9 cellular contexts compared by ENCODE assay signal in genomic region chr16:27314986-27315332, GRCh38. TPM values are rescaled to one million over a fixed set of nuclear protein-coding genes. Genes with fewer than 3 reads are reported as not detected.
DNase-seq lines count a peak whose midpoint lies in the region; ATAC-seq and TF ChIP-seq lines count a peak whose summit lies in the region.
"Had no signal": no experiment of that assay in that cellular context is flagged by ENCODE, and none has a peak within 500 bp of the region (broad histone marks: within the 10 kb centered on the region; RNA-seq: fewer than 3 reads in every experiment).

No MANE protein-coding gene starts in this region.

- H2AFZ ChIP-seq in SK-N-SH (ENCODE audit: low read depth) = no peak overlapping the region

- peak overlapping the region in 1 of 2 experiments; percentile 12; a peak in 1 of 4 replicates for H3K27ac ChIP-seq in SK-N-SH (ENCODE audit: low read depth in 2 of 2, low read length in 1 of 2)
- peak overlapping the region; percentile 53 to 95 (median 90) for H3K27ac ChIP-seq in adrenal gland
- H3K27ac ChIP-seq in left lung = peak overlapping the region; percentile 98 to 100
- H3K27ac ChIP-seq in stomach smooth muscle (ENCODE audit: low read length) = peak overlapping the region; percentile 97
- H3K27ac ChIP-seq: 22Rv1 had no signal

- peaks cover 6% of the 10 kb centered on the region for H3F3A ChIP-seq in SK-N-SH (replicated peaks; ENCODE audit: insufficient read depth)

- TF ChIP-seq POLR2A in adrenal gland (IDR thresholded peaks at IDR 0.05) = no peak

- TF ChIP-seq EP300 in SK-N-SH (IDR thresholded peaks at IDR 0.05; ENCODE audit: borderline replicate concordance in 1 of 2, low read depth in 1 of 2, low read length in 1 of 2) = no peak

- H3K9ac ChIP-seq in SK-N-SH (peak overlapping the region; percentile 15; the same call in 1 of the 2 replicates), stomach smooth muscle (ENCODE audit: low read length in 2 of 2) (peak overlapping the region; percentile 91 to 94)

- 50% methylated on average over 1 of the region's 2 CpGs for WGBS in SK-N-SH (ENCODE audit: low lambda C conversion rate)
- WGBS in adrenal gland, 4 donors = 71 to 81% (median 78%) methylated on average over 2 of the region's 2 CpGs

- intact Hi-C loops in adrenal gland (cut with DNase I) (loop anchor here (5.0 to 10.0 kb wide), 2 partner anchors 53 to 80 kb away; no protein-coding TSS in a partner anchor), left lung (cut with DNase I) (loop anchor here in 1 of 2 donors (10.0 kb wide), 1 partner anchor 70 kb away; no protein-coding TSS in a partner anchor)

- CTCF ChIA-PET in SK-N-SH (lab: Yijun Ruan, JAX) = no interaction called here

- H3K27me3 ChIP-seq in SK-N-SH (ENCODE audit: insufficient read depth) (no peaks in the 10 kb centered on the region), adrenal gland (no peaks in the 10 kb centered on the region), left lung (no peaks in the 10 kb centered on the region), stomach smooth muscle (ENCODE audit: control insufficient read depth in 1 of 2, insufficient read depth in 2 of 2, low read length in 2 of 2) (no peaks in the 10 kb centered on the region)

- H3K36me3 ChIP-seq in SK-N-SH (replicated peaks in 1 of 2; ENCODE audit: control insufficient read depth in 1 of 2, insufficient read depth in 2 of 2, low read length in 1 of 2) (peaks cover 0 to 3% of the 10 kb centered on the region in 2 experiments), adrenal gland (replicated peaks in 1 of 2) (no peaks in the 10 kb centered on the region), left lung (peaks cover 0 to 10% of the 10 kb centered on the region in 2 donors), stomach smooth muscle (ENCODE audit: control insufficient read depth in 2 of 2, insufficient read depth in 2 of 2, low read length in 2 of 2) (peaks cover 0 to 3% of the 10 kb centered on the region in 2 donors)

- POLR2A ChIA-PET in SK-N-SH (lab: Yijun Ruan, JAX) = no interaction called here

- H3K79me2 ChIP-seq in SK-N-SH (ENCODE audit: insufficient read depth) = peaks cover 60% of the 10 kb centered on the region

- TF ChIP-seq RAD21 in SK-N-SH (IDR thresholded peaks at IDR 0.05; ENCODE audit: low read length) = no peak

- no peak for TF ChIP-seq CTCF in SK-N-SH (IDR thresholded peaks at IDR 0.05)
- no peak for TF ChIP-seq CTCF in adrenal gland (IDR thresholded peaks at IDR 0.05)
- no peak for TF ChIP-seq CTCF in left lung (IDR thresholded peaks at IDR 0.05)
- no peak for TF ChIP-seq CTCF in GM10266 (IDR thresholded peaks at IDR 0.05; ENCODE audit: control insufficient read depth, insufficient read depth, low read depth, missing control alignments)

- H3K9me2 ChIP-seq in SK-N-SH = no peaks in the 10 kb centered on the region

- H3K4me1 ChIP-seq in SK-N-SH (ENCODE audit: control insufficient read depth in 1 of 2, insufficient read depth in 2 of 2, low read depth in 1 of 2, low read length in 1 of 2) (peaks cover 0 to 10% of the 10 kb centered on the region in 2 experiments; a peak in 3 of 4 replicates), adrenal gland (replicated peaks in 1 of 2) (peaks cover 39 to 54% of the 10 kb centered on the region in 2 donors), left lung (peaks cover 38 to 67% of the 10 kb centered on the region in 2 donors), stomach smooth muscle (ENCODE audit: control insufficient read depth, insufficient read depth, low read length) (peaks cover 56% of the 10 kb centered on the region)

- H3K9me3 ChIP-seq in SK-N-SH = no peaks in the 10 kb centered on the region
- no peaks in the 10 kb centered on the region for H3K9me3 ChIP-seq in adrenal gland (replicated peaks in 1 of 3)
- no peaks in the 10 kb centered on the region for H3K9me3 ChIP-seq in left lung
- no peaks in the 10 kb centered on the region for H3K9me3 ChIP-seq in stomach smooth muscle (ENCODE audit: control insufficient read depth in 2 of 2, low read length in 2 of 2)

- ATAC-seq in SK-N-SH treated with all-trans-retinoic acid at 6 μM for 48 hours (no peak), left lung (no peak), HG02970 (IDR thresholded peaks at IDR 0.05; ENCODE audit: low FRiP score, unreplicated experiment) (no peak)

- H4K20me1 ChIP-seq in SK-N-SH (ENCODE audit: insufficient read depth) = peaks cover 13% of the 10 kb centered on the region; the same call in 1 of the 2 replicates

- peak overlapping the region; percentile 97 for H3K4me2 ChIP-seq in SK-N-SH

- DNase-seq in SK-N-SH = no peak
- no peak for DNase-seq in adrenal gland
- DNase-seq in left lung = no peak
- no peak for DNase-seq in NCI-H345 (lab: John Stamatoyannopoulos, UW)
- DNase-seq in GM10266 (ENCODE audit: extremely low spot score) = no peak

- H3K4me3 ChIP-seq in SK-N-SH (ENCODE audit: low read depth in 2 of 2, low read length in 1 of 2) (peak overlapping the region in 1 of 2 experiments; percentile 88; a peak in 2 of 4 replicates), adrenal gland (peak overlapping the region in 2 of 4 donors; percentile 29 to 68), left lung (peak overlapping the region; percentile 81 to 95), stomach smooth muscle (ENCODE audit: low read length in 2 of 2) (peak overlapping the region; percentile 61 to 86)

TF ChIP-seq in SK-N-SH, 30 proteins besides CTCF, POLR2A, EP300 and RAD21 (continues in another document):
- TF ChIP-seq RFX5 (IDR thresholded peaks at IDR 0.05; ENCODE audit: low read length) (no peak), TCF12 (IDR thresholded peaks at IDR 0.05) (no peak), YY1 (IDR thresholded peaks at IDR 0.05; ENCODE audit: low read depth) (no peak), FOXJ3 (CRISPR knock-in tag; IDR thresholded peaks at IDR 0.05) (no peak), ELF1 (IDR thresholded peaks at IDR 0.05) (no peak), TAF1 (IDR thresholded peaks at IDR 0.05; ENCODE audit: borderline replicate concordance, low read depth, low read length) (no peak), IRF3 (IDR thresholded peaks at IDR 0.05; ENCODE audit: low read depth, low read length) (no peak), PBX3 (IDR thresholded peaks at IDR 0.05) (no peak)

TF ChIP-seq in SK-N-SH treated with all-trans-retinoic acid at 6 μM for 48 hours, 23 proteins besides CTCF, POLR2A, EP300 and RAD21 (continues in another document):
- TF ChIP-seq ZNF8 (CRISPR knock-in tag; IDR thresholded peaks at IDR 0.05) = no peak
- TF ChIP-seq ZFP30 (CRISPR knock-in tag; IDR thresholded peaks at IDR 0.05) = no peak
- TF ChIP-seq GLIS3 (CRISPR knock-in tag; IDR thresholded peaks at IDR 0.05) = no peak
- no peak for TF ChIP-seq SNAI2 (CRISPR knock-in tag; IDR thresholded peaks at IDR 0.05)
- no peak for TF ChIP-seq TCF4 (CRISPR knock-in tag; IDR thresholded peaks at IDR 0.05; ENCODE audit: borderline replicate concordance)
- TF ChIP-seq ARNTL (CRISPR knock-in tag; IDR thresholded peaks at IDR 0.05; ENCODE audit: borderline replicate concordance, low read depth) = no peak
- TF ChIP-seq CSDC2 (CRISPR knock-in tag; IDR thresholded peaks at IDR 0.05) = no peak
- TF ChIP-seq POU6F1 (CRISPR knock-in tag; IDR thresholded peaks at IDR 0.05; ENCODE audit: borderline replicate concordance, low read depth) = no peak
- no peak for TF ChIP-seq OSR1 (CRISPR knock-in tag; IDR thresholded peaks at IDR 0.05)
- no peak for TF ChIP-seq PPARA (CRISPR knock-in tag; IDR thresholded peaks at IDR 0.05; ENCODE audit: borderline replicate concordance)
- no peak for TF ChIP-seq ZC3H10 (CRISPR knock-in tag; IDR thresholded peaks at IDR 0.05)
- no peak for TF ChIP-seq CSRNP3 (CRISPR knock-in tag; IDR thresholded peaks at IDR 0.05)

RNA-seq across cellular contexts. Expression of gene IL4R, which starts 1.2 kb away (rescaled TPM):
- 16.1 and 16.4 TPM in 2 replicates for polyA plus RNA-seq in SK-N-SH (2012; rRNA removed)
- 7.9 and 11.4 TPM in 2 replicates for polyA plus RNA-seq in SK-N-SH (2012; cell fraction: cytosol; rRNA removed)
- 28.8 and 28.9 TPM in 2 replicates for polyA plus RNA-seq in SK-N-SH (2012; cell fraction: nucleus; rRNA removed)
- 100 to 1,000 TPM in 3 of 8 donors, 10 to 100 TPM in 5; 32.4 to 142 (median 62.8) TPM for total RNA-seq in adrenal gland
- polyA plus RNA-seq in adrenal gland = 10 to 100 TPM; 25.6 to 46.7 (median 46.6) TPM
- total RNA-seq in left lung = 100 to 1,000 TPM in 1 of 2 donors, 10 to 100 TPM in 1; 80.3 to 133 TPM

RNA-seq across cellular contexts. Expression of gene NSMCE1, which starts 46.4 kb away (rescaled TPM):
- 37.9 and 39.8 TPM in 2 replicates for polyA plus RNA-seq in SK-N-SH (2012; rRNA removed)
- polyA plus RNA-seq in SK-N-SH (2012; cell fraction: cytosol; rRNA removed) = 45.3 and 46.1 TPM in 2 replicates
- 20.5 and 24.4 TPM in 2 replicates for polyA plus RNA-seq in SK-N-SH (2012; cell fraction: nucleus; rRNA removed)
- total RNA-seq in adrenal gland = 100 to 1,000 TPM in 1 of 8 donors, 10 to 100 TPM in 7; 75.0 to 182 (median 91.1) TPM
- polyA plus RNA-seq in adrenal gland = 10 to 100 TPM; 54.3 to 93.9 (median 79.4) TPM
- 10 to 100 TPM; 48.6 to 52.7 TPM for total RNA-seq in left lung
